ENCODE assay signal across 8 cellular contexts in the genomic region with DNA sequence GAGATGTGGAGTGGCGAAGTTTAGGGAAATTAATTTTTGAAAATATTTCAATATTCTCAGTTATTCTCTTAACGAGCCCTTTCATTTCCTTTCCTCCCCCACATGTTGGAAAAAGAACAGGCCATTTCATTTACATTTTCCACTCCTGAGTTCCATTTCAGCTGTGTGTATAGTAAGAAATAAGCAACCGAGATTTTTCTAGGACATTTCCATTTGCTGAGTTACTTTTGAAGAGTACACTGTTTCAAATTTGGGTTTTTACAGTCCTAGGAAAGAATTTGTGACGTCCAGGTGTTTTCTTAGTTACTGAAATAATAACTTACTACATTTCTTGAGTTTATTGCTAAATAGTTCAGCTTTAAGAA. TPM values are rescaled to one million over a fixed set of nuclear protein-coding genes. Genes with fewer than 3 reads are reported as not detected.
A peak's percentile ranks its signal among the peaks of the same experiment; 100 is the strongest.
DNase-seq lines count a peak whose midpoint lies in the region; ATAC-seq and TF ChIP-seq lines count a peak whose summit lies in the region.

No MANE protein-coding gene starts in this region.

- no peak for DNase-seq in BE2C
- DNase-seq in natural killer cell treated with Interleukin-12 subunit alpha and Interleukin-12 subunit beta and Interleukin-15 and Interleukin-18, amount 100 ng/mL, for 72 hours (ENCODE audit: low spot score) = no peak
- no peak for DNase-seq in cerebellum (ENCODE audit: low spot score)
- no peak for DNase-seq in AG08395 (ENCODE audit: low spot score)
- no peak for DNase-seq in HPDE6-E6E7 (ENCODE audit: extremely low spot score)

- peaks cover 0 to 1% of the 10 kb centered on the region in 2 donors for H3K27me3 Mint-ChIP-seq in natural killer cell treated with Interleukin-12 subunit alpha and Interleukin-12 subunit beta and Interleukin-15 and Interleukin-18, amount 100 ng/mL, for 72 hours

- no peaks in the 10 kb centered on the region; the same call in 1 of the 2 replicates for H3K4me1 ChIP-seq in BE2C
- H3K4me1 ChIP-seq in Loucy (ENCODE audit: insufficient read depth, low read length, poor library complexity, severe bottlenecking) = peaks cover 54% of the 10 kb centered on the region
- peaks cover 16 to 33% of the 10 kb centered on the region in 2 donors for H3K4me1 ChIP-seq in duodenal mucosa (ENCODE audit: control insufficient read depth in 1 of 2, insufficient read depth in 2 of 2, low read length in 2 of 2)

- peaks cover 66% of the 10 kb centered on the region for H3K79me2 ChIP-seq in Loucy (ENCODE audit: insufficient read depth, low read length)

- peak overlapping the region; percentile 98 for H3K4me2 ChIP-seq in Loucy (ENCODE audit: low read depth, low read length, poor library complexity, severe bottlenecking)

- H3K27ac Mint-ChIP-seq in natural killer cell treated with Interleukin-12 subunit alpha and Interleukin-12 subunit beta and Interleukin-15 and Interleukin-18, amount 100 ng/mL, for 72 hours = peak overlapping the region; percentile 98 to 99

- H3K9me2 ChIP-seq in Loucy (replicated peaks; ENCODE audit: low read depth, low read length) = no peaks in the 10 kb centered on the region

- peak overlapping the region; percentile 98 for H3K4me3 Mint-ChIP-seq in natural killer cell treated with Interleukin-12 subunit alpha and Interleukin-12 subunit beta and Interleukin-15 and Interleukin-18, amount 100 ng/mL, for 72 hours

- no peaks in the 10 kb centered on the region for H3K9me3 ChIP-seq in BE2C
- H3K9me3 ChIP-seq in Loucy (ENCODE audit: insufficient read depth, low read depth, low read length) = no peaks in the 10 kb centered on the region
- H3K9me3 ChIP-seq in duodenal mucosa (ENCODE audit: control insufficient read depth in 1 of 2, low read length in 2 of 2) = no peaks in the 10 kb centered on the region

- H2AFZ ChIP-seq in Loucy (ENCODE audit: low read length) = no peak overlapping the region

- H3K36me3 ChIP-seq in BE2C (no peaks in the 10 kb centered on the region), Loucy (ENCODE audit: insufficient read depth, low read length) (no peaks in the 10 kb centered on the region), duodenal mucosa (ENCODE audit: control insufficient read depth in 1 of 2, insufficient read depth in 2 of 2, low read length in 2 of 2) (no peaks in the 10 kb centered on the region)

- no peaks in the 10 kb centered on the region for H3F3A ChIP-seq in Loucy (ENCODE audit: low read depth)

- H3K9ac ChIP-seq in Loucy (ENCODE audit: low read depth, low read length, poor library complexity, severe bottlenecking) (peak overlapping the region; percentile 90), duodenal mucosa (ENCODE audit: low read depth in 1 of 2, low read length in 2 of 2) (peak overlapping the region; percentile 68 to 88)

- no peaks in the 10 kb centered on the region for H3K9me3 Mint-ChIP-seq in natural killer cell treated with Interleukin-12 subunit alpha and Interleukin-12 subunit beta and Interleukin-15 and Interleukin-18, amount 100 ng/mL, for 72 hours

- H4K20me1 ChIP-seq in Loucy (ENCODE audit: insufficient read depth, low read length, poor library complexity, severe bottlenecking) = peaks cover 54% of the 10 kb centered on the region

- H3K4me1 Mint-ChIP-seq in natural killer cell treated with Interleukin-12 subunit alpha and Interleukin-12 subunit beta and Interleukin-15 and Interleukin-18, amount 100 ng/mL, for 72 hours (ENCODE audit: low read depth in 2 of 2) = peaks cover 46 to 57% of the 10 kb centered on the region in 2 donors

- no peak for TF ChIP-seq CTCF in BE2C (IDR thresholded peaks at IDR 0.05; ENCODE audit: low read depth, low read length)
- TF ChIP-seq CTCF in Loucy (conservative IDR thresholded peaks at IDR 0.05; ENCODE audit: low read length) = no peak; the same call in 1 of the 2 replicates

- H3K27ac ChIP-seq in duodenal mucosa (ENCODE audit: low read depth, low read length) = peak overlapping the region; percentile 95

- H3K4me3 ChIP-seq in BE2C (ENCODE audit: low read depth, low read length) (peak overlapping the region; percentile 84), Loucy (ENCODE audit: low read length, poor library complexity, severe bottlenecking) (peak overlapping the region; percentile 86), duodenal mucosa (ENCODE audit: low read depth in 1 of 2, low read length in 2 of 2) (peak overlapping the region; percentile 87 to 94)

- H3K27me3 ChIP-seq in BE2C (no peaks in the 10 kb centered on the region), Loucy (ENCODE audit: insufficient read depth, low read length, poor library complexity, severe bottlenecking) (no peaks in the 10 kb centered on the region), duodenal mucosa (ENCODE audit: control insufficient read depth in 1 of 2, insufficient read depth in 2 of 2, low read length in 2 of 2) (no peaks in the 10 kb centered on the region)

- no peak for ATAC-seq in natural killer cell treated with Interleukin-12 subunit alpha and Interleukin-12 subunit beta and Interleukin-15 and Interleukin-18, amount 100 ng/mL, for 72 hours
- ATAC-seq in HG03280 (IDR thresholded peaks at IDR 0.05; ENCODE audit: unreplicated experiment) = no peak

- H3K36me3 Mint-ChIP-seq in natural killer cell treated with Interleukin-12 subunit alpha and Interleukin-12 subunit beta and Interleukin-15 and Interleukin-18, amount 100 ng/mL, for 72 hours = peaks cover 8% of the 10 kb centered on the region

RNA-seq across cellular contexts. Expression of gene SEPTIN7, which starts 1.2 kb away (rescaled TPM):
- polyA plus RNA-seq in BE2C (2012; ENCODE audit: insufficient read depth, insufficient read length, low read depth) = 241 TPM
- total RNA-seq in natural killer cell treated with Interleukin-12 subunit alpha and Interleukin-12 subunit beta and Interleukin-15 and Interleukin-18, amount 100 ng/mL, for 72 hours = 100 to 1,000 TPM; 151 to 255 TPM
- 269 TPM for total RNA-seq in cerebellum
